In genomic region chr11:58866788-58867187, GRCh38 we compare ENCODE assay signal across 18 cellular contexts. TPM values are rescaled to one million over a fixed set of nuclear protein-coding genes. Genes with fewer than 3 reads are reported as not detected.
"Had no signal": no experiment of that assay in that cellular context is flagged by ENCODE, and none has a peak within 500 bp of the region (broad histone marks: within the 10 kb centered on the region; RNA-seq: fewer than 3 reads in every experiment).

No MANE protein-coding gene starts in this region.

- H3K4me3 ChIP-seq: ascending aorta, cardiac muscle cell, esophagus muscularis mucosa, heart left ventricle, pancreas, tibial artery, vagina had no signal

- H3K27ac Mint-ChIP-seq: immature natural killer cell; naive thymus-derived CD4-positive, alpha-beta T cell; stimulated activated memory B cell treated with anti-CD40 and anti-IgM and Interleukin-4, amounts not matched to agents 10 μg/mL and 1 μg/mL and 100 μg/mL, for 72 hours; T-helper 2 cell treated with Interferon-gamma antibody and Interleukin-4, amounts not matched to agents 5 μg/mL and 100 μg/mL, for 36 hours had no signal

- ATAC-seq: activated CD4-positive, CD25-positive, alpha-beta regulatory T cell treated with anti-CD3 and anti-CD28 coated beads, Interleukin-2, amount 50 U/mL, for 24 hours; heart left ventricle; naive thymus-derived CD4-positive, alpha-beta T cell; pancreas; stimulated activated memory B cell treated with anti-CD40 and anti-IgM and Interleukin-4, amounts not matched to agents 10 μg/mL and 1 μg/mL and 100 μg/mL, for 72 hours had no signal

- H3K36me3 Mint-ChIP-seq: immature natural killer cell had no signal

- H3K4me3 Mint-ChIP-seq: immature natural killer cell; naive thymus-derived CD4-positive, alpha-beta T cell; stimulated activated memory B cell treated with anti-CD40 and anti-IgM and Interleukin-4, amounts not matched to agents 10 μg/mL and 1 μg/mL and 100 μg/mL, for 72 hours; T-helper 2 cell treated with Interferon-gamma antibody and Interleukin-4, amounts not matched to agents 5 μg/mL and 100 μg/mL, for 36 hours had no signal

- H3K27ac ChIP-seq: ascending aorta, cardiac muscle cell, esophagus muscularis mucosa, heart left ventricle, pancreas, tibial artery, vagina had no signal

- FAIRE-seq: colon, frontal cortex, pancreas had no signal

- H3K27me3 ChIP-seq: ascending aorta, cardiac muscle cell, esophagus muscularis mucosa, heart left ventricle, pancreas, tibial artery, vagina had no signal

- H3K9me3 ChIP-seq: ascending aorta, pancreas, tibial artery, vagina had no signal

- H3K36me3 ChIP-seq: ascending aorta, cardiac muscle cell, esophagus muscularis mucosa, heart left ventricle, pancreas, tibial artery, vagina had no signal

- DNase-seq: activated naive CD4-positive, alpha-beta T cell treated with Interleukin-2 at 50 U/mL for 16 hours; activated T-cell treated with anti-CD3 and anti-CD28 coated beads for 4 hours; heart left ventricle; immature natural killer cell; naive thymus-derived CD4-positive, alpha-beta T cell; pancreas; tibial artery had no signal

- H3K4me1 Mint-ChIP-seq: immature natural killer cell; naive thymus-derived CD4-positive, alpha-beta T cell; stimulated activated memory B cell treated with anti-CD40 and anti-IgM and Interleukin-4, amounts not matched to agents 10 μg/mL and 1 μg/mL and 100 μg/mL, for 72 hours had no signal

- H3K4me1 ChIP-seq: ascending aorta, esophagus muscularis mucosa, heart left ventricle, pancreas, tibial artery, vagina had no signal

RNA-seq across cellular contexts. Expression of gene GLYATL2, which starts 22.3 kb away (rescaled TPM):
- total RNA-seq: ascending aorta; cardiac muscle cell; lung microvascular endothelial cell; naive thymus-derived CD4-positive, alpha-beta T cell; pancreas; subcutaneous adipose tissue; vagina had no signal
- polyA plus RNA-seq: cardiac muscle cell; immature natural killer cell; naive thymus-derived CD4-positive, alpha-beta T cell; pancreas had no signal
